Comparison of ENCODE assay signal across 23 cellular contexts in genomic region chr6:4521070-4521469, GRCh38.
"Had no signal": no experiment of that assay in that cellular context is flagged by ENCODE, and none has a peak within 500 bp of the region (broad histone marks: within the 10 kb centered on the region; RNA-seq: fewer than 3 reads in every experiment).

No MANE protein-coding gene starts in this region.

- H3K27me3 ChIP-seq: ascending aorta, body of pancreas, Peyer's patch had no signal

- H3K4me3 ChIP-seq: ascending aorta, body of pancreas, Peyer's patch had no signal

- H3K36me3 Mint-ChIP-seq: activated naive CD4-positive, alpha-beta T cell treated with anti-CD3 and anti-CD28 coated beads, Interleukin-2, amount 50 U/mL, for 24 hours had no signal

- H3K27ac Mint-ChIP-seq: activated CD8-positive, alpha-beta T cell treated with anti-CD3 and anti-CD28 coated beads for 36 hours; activated naive CD4-positive, alpha-beta T cell treated with anti-CD3 and anti-CD28 coated beads, Interleukin-2, amount 50 U/mL, for 24 hours; activated naive CD8-positive, alpha-beta T cell treated with anti-CD3 and anti-CD28 coated beads, Interleukin-2, amount 50 U/mL, for 24 hours; activated T-cell treated with anti-CD3 and anti-CD28 coated beads, Interleukin-2, amount 50 U/mL, for 72 hours; T-helper 1 cell treated with Interleukin-12 subunit alpha and Interleukin-12 subunit beta and Interleukin-4 antibody, amounts not matched to agents 30 μg/mL and 1 μg/mL, for 36 hours had no signal

- H3K4me3 Mint-ChIP-seq: activated CD8-positive, alpha-beta T cell treated with anti-CD3 and anti-CD28 coated beads for 36 hours; activated naive CD4-positive, alpha-beta T cell treated with anti-CD3 and anti-CD28 coated beads, Interleukin-2, amount 50 U/mL, for 24 hours; activated naive CD8-positive, alpha-beta T cell treated with anti-CD3 and anti-CD28 coated beads, Interleukin-2, amount 50 U/mL, for 24 hours; activated T-cell treated with anti-CD3 and anti-CD28 coated beads, Interleukin-2, amount 50 U/mL, for 72 hours; central memory CD8-positive, alpha-beta T cell; T-helper 1 cell treated with Interleukin-12 subunit alpha and Interleukin-12 subunit beta and Interleukin-4 antibody, amounts not matched to agents 30 μg/mL and 1 μg/mL, for 36 hours had no signal

- H3K27ac ChIP-seq: ascending aorta, body of pancreas, Peyer's patch had no signal

- ATAC-seq: activated CD4-positive, CD25-positive, alpha-beta regulatory T cell treated with anti-CD3 and anti-CD28 coated beads, Interleukin-2, amount 50 U/mL, for 24 hours; activated CD8-positive, alpha-beta T cell treated with anti-CD3 and anti-CD28 coated beads for 36 hours; activated naive CD8-positive, alpha-beta T cell treated with anti-CD3 and anti-CD28 coated beads, Interleukin-2, amount 50 U/mL, for 24 hours; activated T-cell treated with anti-CD3 and anti-CD28 coated beads, Interleukin-2, amount 50 U/mL, for 72 hours; body of pancreas had no signal

- H3K9me3 ChIP-seq: ascending aorta, body of pancreas, Peyer's patch had no signal

- H3K4me1 Mint-ChIP-seq: activated naive CD4-positive, alpha-beta T cell treated with anti-CD3 and anti-CD28 coated beads, Interleukin-2, amount 50 U/mL, for 24 hours; activated naive CD8-positive, alpha-beta T cell treated with anti-CD3 and anti-CD28 coated beads, Interleukin-2, amount 50 U/mL, for 24 hours; central memory CD8-positive, alpha-beta T cell had no signal

- H3K4me1 ChIP-seq: ascending aorta, body of pancreas, Peyer's patch had no signal

- DNase-seq: activated CD4-positive, alpha-beta T cell treated with anti-CD3 and anti-CD28 coated beads for 4 hours; activated CD8-positive, alpha-beta memory T cell treated with anti-CD3 and anti-CD28 coated beads, Interleukin-2, amount 50 U/mL, for 4 hours; activated CD8-positive, alpha-beta T cell treated with anti-CD3 and anti-CD28 coated beads for 36 hours; activated naive CD4-positive, alpha-beta T cell; activated naive CD8-positive, alpha-beta T cell treated with anti-CD3 and anti-CD28 coated beads, Interleukin-2, amount 50 U/mL, for 24 hours; activated T-cell treated with anti-CD3 and anti-CD28 coated beads, Interleukin-2, amount 50 U/mL, for 72 hours; amniotic stem cell; body of pancreas; Kasumi-1; KBM-7; NCI-H1048; NCI-H1436; NCI-H1694 treated with DMSO at 0.1 percent for 48 hours; NCI-H2029 treated with DMSO at 0.1 percent for 48 hours; NCI-H510A treated with DMSO at 0.1 percent for 48 hours; NCI-H69; Peyer's patch; SHP77 had no signal

- H3K9me3 Mint-ChIP-seq: activated CD8-positive, alpha-beta T cell treated with anti-CD3 and anti-CD28 coated beads for 36 hours; activated naive CD8-positive, alpha-beta T cell treated with anti-CD3 and anti-CD28 coated beads, Interleukin-2, amount 50 U/mL, for 24 hours; central memory CD8-positive, alpha-beta T cell; T-helper 1 cell treated with Interleukin-12 subunit alpha and Interleukin-12 subunit beta and Interleukin-4 antibody, amounts not matched to agents 30 μg/mL and 1 μg/mL, for 36 hours had no signal

- H3K36me3 ChIP-seq: ascending aorta, Peyer's patch had no signal
